In the genomic region with DNA sequence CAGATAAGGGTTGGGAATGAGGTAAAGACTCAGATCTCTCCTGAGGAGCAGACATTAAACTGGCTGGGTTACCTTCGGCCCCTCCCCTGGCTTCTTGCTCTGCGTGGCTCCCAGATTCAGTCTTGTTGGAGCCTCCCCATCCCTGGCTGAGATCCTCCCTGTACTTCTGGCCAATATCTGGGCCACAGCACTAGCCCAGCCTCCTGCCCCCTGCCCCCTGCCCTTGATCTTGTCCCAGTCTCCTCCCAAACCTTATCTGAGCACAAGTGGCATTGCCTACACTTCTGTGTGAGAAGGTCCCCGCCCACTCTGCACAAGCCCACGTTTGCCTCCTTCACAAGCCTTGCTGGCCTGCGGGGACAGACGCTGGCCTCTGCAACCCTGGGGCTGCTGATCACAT, we compare ENCODE assay signal across 34 cellular contexts. TPM values are rescaled to one million over a fixed set of nuclear protein-coding genes. Genes with fewer than 3 reads are reported as not detected.
DNase-seq lines count a peak whose midpoint lies in the region; ATAC-seq, FAIRE-seq and TF ChIP-seq lines count a peak whose summit lies in the region.
"Had no signal": no experiment of that assay in that cellular context is flagged by ENCODE, and none has a peak within 500 bp of the region (broad histone marks: within the 10 kb centered on the region; RNA-seq: fewer than 3 reads in every experiment).

No MANE protein-coding gene starts in this region.

- H3K4me3 ChIP-seq in left lung (no peak overlapping the region), small intestine (ENCODE audit: low read depth in 1 of 2, low read length in 2 of 2) (no peak overlapping the region)
- H3K4me3 ChIP-seq: gastroesophageal sphincter, hepatocyte, right atrium auricular region, uterus had no signal

- no peak for TF ChIP-seq CTCF in left lung (IDR thresholded peaks at IDR 0.05)

- 40 to 69% (median 44%) methylated on average over 6 of the region's 6 CpGs for WGBS in small intestine, 3 donors

- intact Hi-C loops in left lung (cut with DNase I): loop anchor here in 1 of 2 donors (5.0 kb wide), 2 partner anchors 72 to 147 kb away; no protein-coding TSS in a partner anchor

- H3K27me3 Mint-ChIP-seq in central memory CD8-positive, alpha-beta T cell: peaks cover 12% of the 10 kb centered on the region
- H3K27me3 Mint-ChIP-seq: activated T-cell treated with anti-CD3 and anti-CD28 coated beads, Interleukin-2, amount 50 U/mL, for 24 hours had no signal

- no peaks in the 10 kb centered on the region for H3K9me3 Mint-ChIP-seq in central memory CD8-positive, alpha-beta T cell
- H3K9me3 Mint-ChIP-seq: activated naive CD4-positive, alpha-beta T cell treated with anti-CD3 and anti-CD28 coated beads for 36 hours; activated T-cell treated with anti-CD3 and anti-CD28 coated beads, Interleukin-2, amount 50 U/mL, for 24 hours; CD14-positive monocyte; T-helper 1 cell treated with Interleukin-12 subunit alpha and Interleukin-12 subunit beta and Interleukin-4 antibody, amounts not matched to agents 30 μg/mL and 1 μg/mL, for 36 hours had no signal

- H3K27ac Mint-ChIP-seq in central memory CD8-positive, alpha-beta T cell (ENCODE audit: low read depth): peak overlapping the region; percentile 42
- H3K27ac Mint-ChIP-seq: activated naive CD4-positive, alpha-beta T cell treated with anti-CD3 and anti-CD28 coated beads for 36 hours; activated T-cell treated with anti-CD3 and anti-CD28 coated beads, Interleukin-2, amount 50 U/mL, for 24 hours; H9; mesothelial cell of epicardium; nephron progenitor cell; T-helper 1 cell treated with Interleukin-12 subunit alpha and Interleukin-12 subunit beta and Interleukin-4 antibody, amounts not matched to agents 30 μg/mL and 1 μg/mL, for 36 hours had no signal

- no peaks in the 10 kb centered on the region for H3K4me1 ChIP-seq in left lung
- H3K4me1 ChIP-seq in small intestine (ENCODE audit: control insufficient read depth in 2 of 2, insufficient read depth in 1 of 2, low read depth in 1 of 2, low read length in 1 of 2): peaks cover 0 to 5% of the 10 kb centered on the region in 2 donors
- H3K4me1 ChIP-seq: gastroesophageal sphincter, parathyroid adenoma, right atrium auricular region, uterus had no signal

- H3K36me3 ChIP-seq in left lung: peaks cover 0 to 5% of the 10 kb centered on the region in 2 donors
- no peaks in the 10 kb centered on the region for H3K36me3 ChIP-seq in small intestine (ENCODE audit: control insufficient read depth in 2 of 2, insufficient read depth in 2 of 2, low read length in 2 of 2)
- H3K36me3 ChIP-seq: brain microvascular endothelial cell, gastroesophageal sphincter, right atrium auricular region, uterus had no signal

- no peak for FAIRE-seq in small intestine (lab: Jason Lieb, UNC)
- FAIRE-seq in urothelium cell line (lab: Jason Lieb, UNC): no peak
- FAIRE-seq: GM18507 had no signal

- no peaks in the 10 kb centered on the region for H3K4me1 Mint-ChIP-seq in central memory CD8-positive, alpha-beta T cell
- H3K4me1 Mint-ChIP-seq: H9, mesothelial cell of epicardium, nephron progenitor cell had no signal

- no peak overlapping the region for H3K4me3 Mint-ChIP-seq in central memory CD8-positive, alpha-beta T cell
- H3K4me3 Mint-ChIP-seq: activated naive CD4-positive, alpha-beta T cell treated with anti-CD3 and anti-CD28 coated beads for 36 hours; activated T-cell treated with anti-CD3 and anti-CD28 coated beads, Interleukin-2, amount 50 U/mL, for 24 hours; CD14-positive monocyte; H9; mesothelial cell of epicardium; nephron progenitor cell; T-helper 1 cell treated with Interleukin-12 subunit alpha and Interleukin-12 subunit beta and Interleukin-4 antibody, amounts not matched to agents 30 μg/mL and 1 μg/mL, for 36 hours had no signal

- H3K27ac ChIP-seq in left lung (no peak overlapping the region), small intestine (ENCODE audit: low read depth in 1 of 2, low read length in 1 of 2) (peak overlapping the region; percentile 84 to 87)
- H3K27ac ChIP-seq: brain microvascular endothelial cell, gastroesophageal sphincter, hepatocyte, parathyroid adenoma, right atrium auricular region, RWPE1, uterus had no signal

- H3K36me3 Mint-ChIP-seq in central memory CD8-positive, alpha-beta T cell (ENCODE audit: insufficient read depth): no peaks in the 10 kb centered on the region
- H3K36me3 Mint-ChIP-seq: CD14-positive monocyte, mesothelial cell of epicardium had no signal

- ATAC-seq in central memory CD8-positive, alpha-beta T cell (replicated peaks; ENCODE audit: extremely low read depth, poor library complexity, severe bottlenecking): no peak
- ATAC-seq in left lung: peak; percentile 11
- ATAC-seq: gastroesophageal sphincter had no signal

- H3K27me3 ChIP-seq in left lung (no peaks in the 10 kb centered on the region), small intestine (ENCODE audit: control insufficient read depth in 2 of 2, insufficient read depth in 2 of 2, low read length in 2 of 2) (no peaks in the 10 kb centered on the region)
- H3K27me3 ChIP-seq: hepatocyte, right atrium auricular region, uterus had no signal

- H3K9me3 ChIP-seq in left lung (no peaks in the 10 kb centered on the region), small intestine (ENCODE audit: control insufficient read depth, low read depth) (peaks cover 4% of the 10 kb centered on the region)
- H3K9me3 ChIP-seq: gastroesophageal sphincter, right atrium auricular region, SK-N-SH, uterus had no signal

- DNase-seq in LoVo (ENCODE audit: low spot score) (peak; percentile 25), left lung (no peak), small intestine (peak; percentile 71), AML-193 (lab: John Stamatoyannopoulos, UW) (no peak), urothelium cell line (ENCODE audit: low spot score) (no peak), NCI-H1048 (lab: John Stamatoyannopoulos, UW) (no peak)
- no peak for DNase-seq in central memory CD8-positive, alpha-beta T cell (ENCODE audit: low spot score in 2 of 2)
- DNase-seq: activated CD8-positive, alpha-beta memory T cell treated with anti-CD3 and anti-CD28 coated beads for 24 hours; activated naive CD4-positive, alpha-beta T cell treated with anti-CD3 and anti-CD28 coated beads for 36 hours; amniotic stem cell; brain microvascular endothelial cell; Calu3; DND-41; NCI-H1436 treated with DMSO at 0.1 percent for 48 hours; NCI-H2107; NCI-H774; nephron progenitor cell; SK-N-SH; stimulated activated CD4-positive, alpha-beta T cell treated with anti-CD3 and anti-CD28 coated beads, Interleukin-4, amount 100 ng/mL, for 1 hour; substantia nigra; uterus had no signal

RNA-seq across cellular contexts. Expression of gene PLA2G4F, which starts 16.8 kb away (rescaled TPM):
- total RNA-seq in left lung: 100 to 1,000 TPM in 1 of 2 donors, 10 to 100 TPM in 1; 63.2 to 100 TPM
- 10 to 100 TPM in 2 of 3 donors, 1 to 10 TPM in 1; 8.6 to 27.5 (median 13.3) TPM for polyA plus RNA-seq in small intestine
- total RNA-seq: activated naive CD4-positive, alpha-beta T cell treated with anti-CD3 and anti-CD28 coated beads for 36 hours; fibroblast of lung; H9; liver had no signal
- polyA plus RNA-seq: CD14-positive monocyte, fibroblast of lung, liver, SK-N-SH had no signal

RNA-seq across cellular contexts. Expression of gene PLA2G4D, which starts 45.2 kb away (rescaled TPM):
- under 1 TPM; 0.08 to 0.15 TPM for total RNA-seq in left lung
- under 1 TPM in 2 of 3 donors, not detected in 1; 0.18 to 0.22 TPM for polyA plus RNA-seq in small intestine
- total RNA-seq: activated naive CD4-positive, alpha-beta T cell treated with anti-CD3 and anti-CD28 coated beads for 36 hours; Calu3; fibroblast of lung; gastroesophageal sphincter; liver; mesothelial cell of epicardium; right atrium auricular region had no signal
- polyA plus RNA-seq: CD14-positive monocyte, fibroblast of lung, hepatocyte, liver, SK-N-SH had no signal

Comparison
In these comparisons a context has a peak if more than half of its experiments do, and no peak if none do; other contexts are left out.
1. DNase-seq: peak in LoVo (single experiment) and small intestine (single experiment); none in central memory CD8-positive, alpha-beta T cell (0 of 2), left lung (0 of 2), AML-193 (0 of 2), urothelium cell line (single experiment) and NCI-H1048 (single experiment).
2. H3K27ac ChIP-seq: peak in small intestine (2 of 2); none in left lung (0 of 2).